8 cellular contexts compared by ENCODE assay signal in genomic region chr1:160206421-160207117, GRCh38. TPM values are rescaled to one million over a fixed set of nuclear protein-coding genes. Genes with fewer than 3 reads are reported as not detected.
DNase-seq lines count a peak whose midpoint lies in the region; ATAC-seq and TF ChIP-seq lines count a peak whose summit lies in the region.

No MANE protein-coding gene starts in this region.

- peak overlapping the region; percentile 84 to 98 (median 91) for H3K27ac Mint-ChIP-seq in CD4-positive, alpha-beta memory T cell
- peak overlapping the region; percentile 89 for H3K27ac Mint-ChIP-seq in activated B cell treated with CpG ODN at 0.5 μM for 24 hours

- no peaks in the 10 kb centered on the region for H3K9me3 Mint-ChIP-seq in CD4-positive, alpha-beta memory T cell
- no peaks in the 10 kb centered on the region for H3K9me3 Mint-ChIP-seq in activated B cell treated with CpG ODN at 0.5 μM for 24 hours

- peak overlapping the region; percentile 93; the same call in 1 of the 2 replicates for H3K9ac ChIP-seq in HUES64 (ENCODE audit: low read depth, low read length)

- intact Hi-C loops in CD4-positive, alpha-beta memory T cell (cut with micrococcal nuclease): loop anchor here (5.0 kb wide), 1 partner anchor 81 kb away; the partner anchor contains the start of gene PEX19
- intact Hi-C loops in activated B cell treated with CpG ODN at 0.5 μM for 24 hours (cut with micrococcal nuclease): loop anchor here (10.0 kb wide), 1 partner anchor 1498 kb away; the partner anchor contains the start of gene FCRLA
- intact Hi-C loops in gastrocnemius medialis (cut with DNase I; ENCODE audit: low total_unique reads): loop anchor here (5.0 kb wide), 1 partner anchor 104 kb away; no protein-coding TSS in a partner anchor

- TF ChIP-seq CTCF in activated B cell treated with CpG ODN at 0.5 μM for 24 hours (IDR thresholded peaks at IDR 0.05) (no peak), gastrocnemius medialis (IDR thresholded peaks at IDR 0.05 in 4 of 5, conservative IDR thresholded peaks at IDR 0.05 in 1 of 5) (no peak)

- peaks cover 30% of the 10 kb centered on the region for H3K4me1 ChIP-seq in CD4-positive, alpha-beta memory T cell (ENCODE audit: insufficient read depth, low read length)
- H3K4me1 ChIP-seq in HUES64 (ENCODE audit: insufficient read depth, low read length): peaks cover 64% of the 10 kb centered on the region
- peaks cover 41 to 68% of the 10 kb centered on the region in 2 donors for H3K4me1 ChIP-seq in gastrocnemius medialis

- 38% methylated on average over 9 of the region's 9 CpGs for WGBS in HUES64

- peak overlapping the region; percentile 86 to 96 (median 92) for H3K4me3 Mint-ChIP-seq in CD4-positive, alpha-beta memory T cell
- peak overlapping the region; percentile 85 for H3K4me3 Mint-ChIP-seq in activated B cell treated with CpG ODN at 0.5 μM for 24 hours

- no peak for TF ChIP-seq POLR2A in gastrocnemius medialis (IDR thresholded peaks at IDR 0.05)

- H3K36me3 Mint-ChIP-seq in CD4-positive, alpha-beta memory T cell: peaks cover 0 to 20% of the 10 kb centered on the region in 2 donors
- peaks cover 51% of the 10 kb centered on the region for H3K36me3 Mint-ChIP-seq in activated B cell treated with CpG ODN at 0.5 μM for 24 hours (ENCODE audit: low read depth)

- ATAC-seq in activated B cell treated with CpG ODN at 0.5 μM for 24 hours (ENCODE audit: low read depth) (no peak), gastrocnemius medialis (no peak)

- H3K36me3 ChIP-seq in CD4-positive, alpha-beta memory T cell (ENCODE audit: insufficient read depth, low read length): peaks cover 8% of the 10 kb centered on the region
- H3K36me3 ChIP-seq in HUES64 (ENCODE audit: insufficient read depth, low read length): peaks cover 42% of the 10 kb centered on the region
- H3K36me3 ChIP-seq in gastrocnemius medialis: peaks cover 0 to 12% of the 10 kb centered on the region in 2 donors

- H3K9me3 ChIP-seq in CD4-positive, alpha-beta memory T cell (ENCODE audit: control insufficient read depth in 1 of 2, low read length in 2 of 2): no peaks in the 10 kb centered on the region
- H3K9me3 ChIP-seq in HUES64 (ENCODE audit: insufficient read depth, low read depth, low read length) (no peaks in the 10 kb centered on the region), gastrocnemius medialis (no peaks in the 10 kb centered on the region)

- peak overlapping the region; percentile 77 for H3K27ac ChIP-seq in CD4-positive, alpha-beta memory T cell (ENCODE audit: low read depth, low read length)
- peak overlapping the region; percentile 81 for H3K27ac ChIP-seq in HUES64 (ENCODE audit: low read depth, low read length)
- H3K27ac ChIP-seq in gastrocnemius medialis: peak overlapping the region; percentile 84 to 93 (median 90)

- H3K27me3 ChIP-seq in CD4-positive, alpha-beta memory T cell (ENCODE audit: insufficient read depth, low read length): no peaks in the 10 kb centered on the region
- no peaks in the 10 kb centered on the region for H3K27me3 ChIP-seq in HUES64 (ENCODE audit: insufficient read depth, low read length)
- H3K27me3 ChIP-seq in gastrocnemius medialis: no peaks in the 10 kb centered on the region

- CTCF ChIA-PET in CD4-positive, alpha-beta memory T cell (lab: Charles Lee; ENCODE audit: partially characterized antibody): interaction anchor here (0.7 to 1.9 kb wide), 4 partner anchors 13 to 54 kb away, joined by 3 to 7 read pairs (median 4); no protein-coding TSS in a partner anchor
- CTCF ChIA-PET in activated B cell treated with CpG ODN at 0.5 μM for 24 hours (lab: Charles Lee): interaction anchor here (0.5 to 1.4 kb wide), 5 partner anchors 13 to 85 kb away, joined by 3 to 7 read pairs (median 3); no protein-coding TSS in a partner anchor

- H3K27me3 Mint-ChIP-seq in CD4-positive, alpha-beta memory T cell: no peaks in the 10 kb centered on the region
- H3K27me3 Mint-ChIP-seq in activated B cell treated with CpG ODN at 0.5 μM for 24 hours: no peaks in the 10 kb centered on the region

- POLR2A ChIA-PET in CD4-positive, alpha-beta memory T cell (lab: Charles Lee; ENCODE audit: partially characterized antibody): interaction anchor here (0.8 to 2.7 kb wide), 5 partner anchors 9 to 863 kb away, joined by 3 to 13 read pairs (median 3); partner anchors contain the start of genes ARHGAP30, DCAF8 and PEX19
- POLR2A ChIA-PET in activated B cell treated with CpG ODN at 0.5 μM for 24 hours (lab: Charles Lee): interaction anchor here (0.6 to 3.9 kb wide), 5 partner anchors 9 to 134 kb away, joined by 3 to 34 read pairs (median 5); partner anchors contain the start of gene DCAF8

- peak overlapping the region in 1 of 2 donors; percentile 88 for H3K4me3 ChIP-seq in CD4-positive, alpha-beta memory T cell (ENCODE audit: low read length in 2 of 2)
- H3K4me3 ChIP-seq in HUES64 (ENCODE audit: low read length) (peak overlapping the region; percentile 99), gastrocnemius medialis (peak overlapping the region; percentile 73 to 94 (median 86))

- no peak for DNase-seq in CD4-positive, alpha-beta memory T cell
- DNase-seq in activated B cell treated with CpG ODN at 0.5 μM for 24 hours (no peak), glomerular visceral epithelial cell (ENCODE audit: extremely low spot score) (peak; percentile 84), gastrocnemius medialis (no peak), NCI-H774 (lab: John Stamatoyannopoulos, UW) (no peak), SHP77 treated with DMSO at 0.1 percent for 48 hours (lab: John Stamatoyannopoulos, UW) (no peak), SHP77 (lab: John Stamatoyannopoulos, UW) (no peak)

- in situ Hi-C loops in gastrocnemius medialis (cut with MboI; ENCODE audit: low sequenced_read_pairs in 4 of 4): no loop called here

- H3K4me1 Mint-ChIP-seq in CD4-positive, alpha-beta memory T cell: peaks cover 29 to 51% (median 41%) of the 10 kb centered on the region in 4 donors
- H3K4me1 Mint-ChIP-seq in activated B cell treated with CpG ODN at 0.5 μM for 24 hours: peaks cover 63% of the 10 kb centered on the region

RNA-seq across cellular contexts. Expression of gene PEA15, which starts 1.4 kb away (rescaled TPM):
- 10 to 100 TPM; 23.1 to 25.1 TPM for total RNA-seq in CD4-positive, alpha-beta memory T cell
- polyA plus RNA-seq in CD4-positive, alpha-beta memory T cell: 10 to 100 TPM in 1 of 2 donors, 1 to 10 TPM in 1; 7.6 to 10.0 TPM
- polyA plus RNA-seq in HUES64 (2013, experiment 1 of 2): 109 TPM
- polyA plus RNA-seq in HUES64 (2013, experiment 2 of 2): 118 TPM
- total RNA-seq in activated B cell treated with CpG ODN at 0.5 μM for 24 hours (107 and 111 TPM in 2 replicates), gastrocnemius medialis (10 to 100 TPM; 10.5 to 34.7 (median 27.2) TPM)

RNA-seq across cellular contexts. Expression of gene CASQ1, which starts 16.2 kb away (rescaled TPM):
- not detected for total RNA-seq in CD4-positive, alpha-beta memory T cell
- not detected for polyA plus RNA-seq in CD4-positive, alpha-beta memory T cell
- 0.90 TPM for polyA plus RNA-seq in HUES64 (2013, experiment 1 of 2)
- 1.1 TPM for polyA plus RNA-seq in HUES64 (2013, experiment 2 of 2)
- total RNA-seq in activated B cell treated with CpG ODN at 0.5 μM for 24 hours (not detected in 2 replicates), gastrocnemius medialis (100 to 1,000 TPM; 255 to 894 (median 358) TPM)

RNA-seq across cellular contexts. Expression of gene ATP1A4, which starts 55.2 kb away (rescaled TPM):
- not detected for total RNA-seq in CD4-positive, alpha-beta memory T cell
- polyA plus RNA-seq in CD4-positive, alpha-beta memory T cell: not detected
- polyA plus RNA-seq in HUES64 (2013, experiment 1 of 2): 0.40 TPM
- polyA plus RNA-seq in HUES64 (2013, experiment 2 of 2): 0.19 TPM
- total RNA-seq in activated B cell treated with CpG ODN at 0.5 μM for 24 hours: not detected in 2 replicates
- under 1 TPM in 2 of 4 donors, not detected in 2; 0.07 to 0.47 TPM for total RNA-seq in gastrocnemius medialis

RNA-seq across cellular contexts. Expression of gene DCAF8, which starts 55.8 kb away (rescaled TPM):
- total RNA-seq in CD4-positive, alpha-beta memory T cell: 100 to 1,000 TPM; 211 to 223 TPM
- polyA plus RNA-seq in CD4-positive, alpha-beta memory T cell: 10 to 100 TPM; 57.5 to 67.8 TPM
- 54.5 TPM for polyA plus RNA-seq in HUES64 (2013, experiment 1 of 2)
- 58.1 TPM for polyA plus RNA-seq in HUES64 (2013, experiment 2 of 2)
- total RNA-seq in activated B cell treated with CpG ODN at 0.5 μM for 24 hours (155 and 172 TPM in 2 replicates), gastrocnemius medialis (100 to 1,000 TPM; 170 to 208 (median 196) TPM)

Comparison
In these comparisons a context has a peak if more than half of its experiments do, and no peak if none do; other contexts are left out.
1. RNA of gene CASQ1, which starts 16.2 kb away (total RNA-seq): 255 to 894 TPM in gastrocnemius medialis; not detected in CD4-positive, alpha-beta memory T cell and not detected in activated B cell treated with CpG ODN at 0.5 μM for 24 hours; every median in the first group is over 100 times any median in the second.
2. Peak in every context shown above with its lines, with median percentiles within 50 percentile points of each other: H3K27ac ChIP-seq.